27 cellular contexts compared by ENCODE assay signal in the genomic region with DNA sequence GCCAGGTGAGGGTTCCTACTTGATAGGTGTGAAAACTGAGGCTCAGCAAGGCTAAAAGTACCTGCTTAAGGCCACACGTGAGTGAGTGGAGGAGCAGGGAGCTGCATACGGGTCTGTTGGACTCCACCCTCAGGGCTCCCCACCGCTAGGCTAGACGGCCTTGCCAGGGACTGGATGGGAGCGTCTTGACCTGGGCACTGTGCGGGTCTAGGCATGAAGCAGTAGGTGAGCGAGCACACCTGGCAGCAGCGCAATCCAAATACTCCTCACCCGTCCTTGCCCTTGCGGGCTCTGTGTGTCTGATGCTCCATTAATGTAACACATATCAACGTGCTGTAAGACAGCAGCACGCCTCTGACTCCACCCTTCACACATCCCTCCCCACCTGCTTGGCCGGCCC.
DNase-seq lines count a peak whose midpoint lies in the region; ATAC-seq and TF ChIP-seq lines count a peak whose summit lies in the region.
"Had no signal": no experiment of that assay in that cellular context is flagged by ENCODE, and none has a peak within 500 bp of the region (broad histone marks: within the 10 kb centered on the region; RNA-seq: fewer than 3 reads in every experiment).

No MANE protein-coding gene starts in this region.

- H3K27me3 Mint-ChIP-seq in MCF 10A (ENCODE audit: insufficient read depth, unreplicated experiment): no peaks in the 10 kb centered on the region
- H3K27me3 Mint-ChIP-seq in activated T-cell treated with anti-CD3 and anti-CD28 coated beads, Interleukin-2, amount 50 U/mL, for 72 hours (ENCODE audit: low read depth): no peaks in the 10 kb centered on the region
- no peaks in the 10 kb centered on the region for H3K27me3 Mint-ChIP-seq in activated naive CD8-positive, alpha-beta T cell treated with anti-CD3 and anti-CD28 coated beads for 36 hours
- H3K27me3 Mint-ChIP-seq: CD4-positive, CD25-positive, alpha-beta regulatory T cell had no signal

- H3K9me3 Mint-ChIP-seq in MCF 10A (ENCODE audit: unreplicated experiment): no peaks in the 10 kb centered on the region
- no peaks in the 10 kb centered on the region for H3K9me3 Mint-ChIP-seq in activated T-cell treated with anti-CD3 and anti-CD28 coated beads, Interleukin-2, amount 50 U/mL, for 72 hours
- no peaks in the 10 kb centered on the region for H3K9me3 Mint-ChIP-seq in activated naive CD8-positive, alpha-beta T cell treated with anti-CD3 and anti-CD28 coated beads for 36 hours
- H3K9me3 Mint-ChIP-seq: CD4-positive, CD25-positive, alpha-beta regulatory T cell had no signal

- peak; percentile 33 for ATAC-seq in foreskin keratinocyte
- no peak for ATAC-seq in activated T-cell treated with anti-CD3 and anti-CD28 coated beads, Interleukin-2, amount 50 U/mL, for 72 hours (replicated peaks in 1 of 2)
- ATAC-seq: GM12878, Panc1 had no signal

- no peak overlapping the region for H3K27ac ChIP-seq in breast epithelium
- peak overlapping the region; percentile 67 for H3K27ac ChIP-seq in RWPE1
- no peak overlapping the region for H3K27ac ChIP-seq in foreskin keratinocyte
- H3K27ac ChIP-seq: BLaER1, GM23248 had no signal

- no peak for TF ChIP-seq POLR2A in breast epithelium (IDR thresholded peaks at IDR 0.05)

- intact Hi-C loops in MCF 10A (cut with micrococcal nuclease): no loop called here
- intact Hi-C loops in breast epithelium (cut with DNase I; ENCODE audit: low total_unique reads): no loop called here

- H3K4me1 Mint-ChIP-seq in MCF 10A (ENCODE audit: insufficient read depth, unreplicated experiment): no peaks in the 10 kb centered on the region
- no peaks in the 10 kb centered on the region for H3K4me1 Mint-ChIP-seq in activated T-cell treated with anti-CD3 and anti-CD28 coated beads, Interleukin-2, amount 50 U/mL, for 72 hours (ENCODE audit: low read depth)
- H3K4me1 Mint-ChIP-seq in activated naive CD8-positive, alpha-beta T cell treated with anti-CD3 and anti-CD28 coated beads for 36 hours: no peaks in the 10 kb centered on the region
- H3K4me1 Mint-ChIP-seq: CD4-positive, CD25-positive, alpha-beta regulatory T cell had no signal

- BruUV-seq in MCF 10A (replicated peaks; lab: Mats Ljungman, UMichigan): no TSS peak

- H3K27me3 ChIP-seq in breast epithelium (no peaks in the 10 kb centered on the region), foreskin keratinocyte (peaks cover 43% of the 10 kb centered on the region)
- H3K27me3 ChIP-seq: BLaER1 had no signal

- no peaks in the 10 kb centered on the region for H3K9me3 ChIP-seq in breast epithelium
- H3K9me3 ChIP-seq: BLaER1, SK-N-SH had no signal

- DNase-seq in MCF 10A (ENCODE audit: unreplicated experiment) (peak; percentile 49), breast epithelium (ENCODE audit: low spot score in 2 of 2) (no peak), RWPE1 (ENCODE audit: low spot score) (peak; percentile 36), foreskin keratinocyte (peak in 1 of 2 donors; percentile 31), ureter (ENCODE audit: low spot score) (peak; percentile 61)
- no peak for DNase-seq in stimulated activated CD4-positive, alpha-beta T cell treated with anti-CD3 and anti-CD28 coated beads, Interleukin-2, amount 100 ng/mL, for 48 hours
- no peak for DNase-seq in activated T-cell treated with anti-CD3 and anti-CD28 coated beads, Interleukin-2, amount 50 U/mL, for 72 hours
- no peak for DNase-seq in activated naive CD8-positive, alpha-beta T cell treated with anti-CD3 and anti-CD28 coated beads for 36 hours
- DNase-seq: CD4-positive, CD25-positive, alpha-beta regulatory T cell; DMS53; EL; GDM1; GM23248; H7; IMR-90; KG1; MM.1S; NCI-H1417 treated with DMSO at 0.1 percent for 48 hours; NCI-H1694 treated with DMSO at 0.1 percent for 48 hours; NCI-H2081 treated with DMSO at 0.1 percent for 48 hours; NCI-H524 treated with DMSO at 0.1 percent for 48 hours; NCI-H82; SK-N-SH; SW 1271 had no signal

- H3K4me3 ChIP-seq in breast epithelium: no peak overlapping the region
- H3K4me3 ChIP-seq: BLaER1, GM12878, GM23248 had no signal

- no peaks in the 10 kb centered on the region for H3K36me3 ChIP-seq in breast epithelium
- H3K36me3 ChIP-seq: BLaER1 had no signal

- CTCF ChIA-PET in MCF 10A (lab: Yijun Ruan, JAX) (interaction anchor here (0.7 to 1.8 kb wide), 6 partner anchors 10 to 205 kb away, joined by 3 to 9 read pairs (median 4); no protein-coding TSS in a partner anchor), RWPE1 (lab: Yijun Ruan, JAX) (interaction anchor here (0.7 to 0.9 kb wide), 2 partner anchors 166 to 224 kb away, joined by 3 to 4 read pairs; no protein-coding TSS in a partner anchor)

- POLR2A ChIA-PET in MCF 10A (lab: Yijun Ruan, JAX) (no interaction called here), RWPE1 (lab: Yijun Ruan, JAX; ENCODE audit: low non-redundant PET) (no interaction called here)

- H3K4me1 ChIP-seq in breast epithelium: no peaks in the 10 kb centered on the region
- H3K4me1 ChIP-seq in foreskin keratinocyte: no peaks in the 10 kb centered on the region

- H3K27ac Mint-ChIP-seq in MCF 10A (ENCODE audit: low read depth, unreplicated experiment): no peak overlapping the region
- H3K27ac Mint-ChIP-seq in activated T-cell treated with anti-CD3 and anti-CD28 coated beads, Interleukin-2, amount 50 U/mL, for 72 hours: no peak overlapping the region
- no peak overlapping the region for H3K27ac Mint-ChIP-seq in activated naive CD8-positive, alpha-beta T cell treated with anti-CD3 and anti-CD28 coated beads for 36 hours
- H3K27ac Mint-ChIP-seq: CD4-positive, CD25-positive, alpha-beta regulatory T cell had no signal

- no peak overlapping the region for H3K4me3 Mint-ChIP-seq in MCF 10A (ENCODE audit: unreplicated experiment)
- no peak overlapping the region for H3K4me3 Mint-ChIP-seq in activated T-cell treated with anti-CD3 and anti-CD28 coated beads, Interleukin-2, amount 50 U/mL, for 72 hours
- H3K4me3 Mint-ChIP-seq in activated naive CD8-positive, alpha-beta T cell treated with anti-CD3 and anti-CD28 coated beads for 36 hours: no peak overlapping the region
- H3K4me3 Mint-ChIP-seq: CD4-positive, CD25-positive, alpha-beta regulatory T cell had no signal

- H3K36me3 Mint-ChIP-seq in MCF 10A (ENCODE audit: insufficient read depth, unreplicated experiment): no peaks in the 10 kb centered on the region
- H3K36me3 Mint-ChIP-seq in activated T-cell treated with anti-CD3 and anti-CD28 coated beads, Interleukin-2, amount 50 U/mL, for 72 hours (ENCODE audit: insufficient read depth in 2 of 2): no peaks in the 10 kb centered on the region
- no peaks in the 10 kb centered on the region for H3K36me3 Mint-ChIP-seq in activated naive CD8-positive, alpha-beta T cell treated with anti-CD3 and anti-CD28 coated beads for 36 hours
- H3K36me3 Mint-ChIP-seq: CD4-positive, CD25-positive, alpha-beta regulatory T cell had no signal

- TF ChIP-seq CTCF in MCF 10A (IDR thresholded peaks at IDR 0.05; ENCODE audit: unreplicated experiment): no peak
- TF ChIP-seq CTCF in breast epithelium (IDR thresholded peaks at IDR 0.05): no peak
- no peak for TF ChIP-seq CTCF in RWPE1 (conservative IDR thresholded peaks at IDR 0.05; ENCODE audit: low read depth)
- TF ChIP-seq CTCF in foreskin keratinocyte (conservative IDR thresholded peaks at IDR 0.05): no peak

Comparison
In these comparisons a context has a peak if more than half of its experiments do, and no peak if none do; other contexts are left out.
1. DNase-seq: peak in MCF 10A (single experiment), RWPE1 (single experiment) and ureter (single experiment); none in breast epithelium (0 of 2), stimulated activated CD4-positive, alpha-beta T cell treated with anti-CD3 and anti-CD28 coated beads, Interleukin-2, amount 100 ng/mL, for 48 hours (0 of 2), activated T-cell treated with anti-CD3 and anti-CD28 coated beads, Interleukin-2, amount 50 U/mL, for 72 hours (0 of 2) and activated naive CD8-positive, alpha-beta T cell treated with anti-CD3 and anti-CD28 coated beads for 36 hours (single experiment).